Comparison of ENCODE assay signal across 32 cellular contexts in the genomic region with DNA sequence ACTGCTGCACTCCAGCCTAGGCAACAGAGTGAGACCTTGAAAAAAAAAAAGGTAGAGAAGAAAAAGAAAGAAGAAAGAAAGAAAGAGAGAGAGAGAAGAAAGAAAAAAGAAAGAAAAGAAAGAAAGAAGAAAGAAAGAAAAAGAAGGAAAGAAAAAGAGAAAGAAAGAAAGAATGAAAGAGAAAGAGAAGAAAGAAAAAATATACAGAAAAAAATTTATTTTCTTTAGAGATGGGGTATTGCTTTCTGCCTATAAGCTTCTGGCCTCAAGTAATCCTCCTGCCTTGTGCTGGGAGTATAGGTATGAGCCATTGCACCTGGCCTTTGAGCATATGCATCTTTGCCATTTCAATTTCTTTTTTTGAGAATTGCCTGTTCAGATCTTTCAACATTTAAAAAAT.
"Had no signal": no experiment of that assay in that cellular context is flagged by ENCODE, and none has a peak within 500 bp of the region (broad histone marks: within the 10 kb centered on the region; RNA-seq: fewer than 3 reads in every experiment).

No MANE protein-coding gene starts in this region.

- H3K27me3 Mint-ChIP-seq: stimulated activated memory B cell treated with anti-CD40 and anti-IgM and Interleukin-4, amounts not matched to agents 10 μg/mL and 1 μg/mL and 100 μg/mL, for 72 hours; stimulated activated naive CD8-positive, alpha-beta T cell treated with anti-CD3 and anti-CD28 coated beads, Interleukin-15, amount 100 ng/mL, for 72 hours had no signal

- H2AFZ ChIP-seq: parathyroid adenoma had no signal

- H3K9ac ChIP-seq: parathyroid adenoma had no signal

- H3K4me1 Mint-ChIP-seq: stimulated activated memory B cell treated with anti-CD40 and anti-IgM and Interleukin-4, amounts not matched to agents 10 μg/mL and 1 μg/mL and 100 μg/mL, for 72 hours had no signal

- H3K4me3 Mint-ChIP-seq: naive thymus-derived CD8-positive, alpha-beta T cell; natural killer cell treated with Interleukin-12 subunit alpha and Interleukin-12 subunit beta and Interleukin-15 and Interleukin-18, amount 100 ng/mL, for 72 hours; nephron progenitor cell; neural crest cell; stimulated activated memory B cell treated with anti-CD40 and anti-IgM and Interleukin-4, amounts not matched to agents 10 μg/mL and 1 μg/mL and 100 μg/mL, for 72 hours; stimulated activated naive CD8-positive, alpha-beta T cell treated with anti-CD3 and anti-CD28 coated beads, Interleukin-15, amount 100 ng/mL, for 72 hours; type B pancreatic cell had no signal

- H3K4me1 ChIP-seq: parathyroid adenoma, psoas muscle, spleen, suprapubic skin, testis, transverse colon, upper lobe of right lung, uterus had no signal

- H3K27ac ChIP-seq: ovary, parathyroid adenoma, psoas muscle, skin epidermis, spleen, suprapubic skin, testis, tibial artery, transverse colon, upper lobe of right lung, uterus had no signal

- H3K36me3 ChIP-seq: ovary, spleen, suprapubic skin, tibial artery, transverse colon, upper lobe of right lung, uterus had no signal

- DNase-seq: naive thymus-derived CD8-positive, alpha-beta T cell; nephron progenitor cell; occipital lobe; ovary; posterior cingulate gyrus; psoas muscle; right cardiac atrium; spleen; stimulated activated CD4-positive, alpha-beta T cell treated with anti-CD3 and anti-CD28 coated beads, Interleukin-12 subunit alpha, Interleukin-12 subunit beta, amount 100 ng/mL, for 4 hours; stimulated activated CD4-positive, alpha-beta T cell treated with anti-CD3 and anti-CD28 coated beads, Interleukin-1b, Interleukin-23, amount 100 ng/mL, for 48 hours; stimulated activated CD4-positive, alpha-beta T cell treated with anti-CD3 and anti-CD28 coated beads, Interleukin-4, amount 100 ng/mL, for 1 hour; stimulated activated CD4-positive, alpha-beta T cell treated with anti-CD3 and anti-CD28 coated beads, Interleukin-4, amount 100 ng/mL, for 4 hours; stimulated activated CD8-positive, alpha-beta memory T cell treated with anti-CD3 and anti-CD28 coated beads, Interleukin-4, amount 100 ng/mL, for 48 hours; stimulated activated naive CD4-positive, alpha-beta T cell; stimulated activated naive CD8-positive, alpha-beta T cell treated with anti-CD3 and anti-CD28 coated beads, Interleukin-15, amount 100 ng/mL, for 72 hours; stimulated activated naive CD8-positive, alpha-beta T cell treated with anti-CD3 and anti-CD28 coated beads, Interleukin-15, Interleukin-2, amounts not matched to agents 100 U/mL and 50 U/mL, for 24 hours; substantia nigra; testis; tibial artery; transverse colon; upper lobe of right lung; uterus had no signal

- H3K79me2 ChIP-seq: parathyroid adenoma had no signal

- H3K27me3 ChIP-seq: ovary, spleen, suprapubic skin, testis, tibial artery, transverse colon, upper lobe of right lung, uterus had no signal

- H3K4me3 ChIP-seq: ovary, psoas muscle, skin epidermis, smooth muscle cell, spleen, suprapubic skin, testis, tibial artery, transverse colon, upper lobe of right lung, uterus had no signal

- H3K36me3 Mint-ChIP-seq: naive thymus-derived CD8-positive, alpha-beta T cell; natural killer cell treated with Interleukin-12 subunit alpha and Interleukin-12 subunit beta and Interleukin-15 and Interleukin-18, amount 100 ng/mL, for 72 hours; stimulated activated memory B cell treated with anti-CD40 and anti-IgM and Interleukin-4, amounts not matched to agents 10 μg/mL and 1 μg/mL and 100 μg/mL, for 72 hours; type B pancreatic cell had no signal

- H3K27ac Mint-ChIP-seq: natural killer cell treated with Interleukin-12 subunit alpha and Interleukin-12 subunit beta and Interleukin-15 and Interleukin-18, amount 100 ng/mL, for 72 hours; nephron progenitor cell; progenitor cell of endocrine pancreas; stimulated activated memory B cell treated with anti-CD40 and anti-IgM and Interleukin-4, amounts not matched to agents 10 μg/mL and 1 μg/mL and 100 μg/mL, for 72 hours; stimulated activated naive CD8-positive, alpha-beta T cell treated with anti-CD3 and anti-CD28 coated beads, Interleukin-15, amount 100 ng/mL, for 72 hours; type B pancreatic cell had no signal

- H3K4me2 ChIP-seq: smooth muscle cell had no signal

- H3K9me3 ChIP-seq: ovary, suprapubic skin, testis, transverse colon, upper lobe of right lung, uterus had no signal

- ATAC-seq: naive thymus-derived CD8-positive, alpha-beta T cell; natural killer cell treated with Interleukin-12 subunit alpha and Interleukin-12 subunit beta and Interleukin-15 and Interleukin-18, amount 100 ng/mL, for 72 hours; psoas muscle; right cardiac atrium; sciatic nerve; stimulated activated memory B cell treated with anti-CD40 and anti-IgM and Interleukin-4, amounts not matched to agents 10 μg/mL and 1 μg/mL and 100 μg/mL, for 72 hours; stimulated activated naive CD8-positive, alpha-beta T cell treated with anti-CD3 and anti-CD28 coated beads, Interleukin-15, amount 100 ng/mL, for 72 hours; stimulated activated naive CD8-positive, alpha-beta T cell treated with anti-CD3 and anti-CD28 coated beads, Interleukin-15, Interleukin-2, amounts not matched to agents 100 U/mL and 50 U/mL, for 24 hours; upper lobe of right lung had no signal
